Comparison of ENCODE assay signal across 1 cellular context in the genomic region with DNA sequence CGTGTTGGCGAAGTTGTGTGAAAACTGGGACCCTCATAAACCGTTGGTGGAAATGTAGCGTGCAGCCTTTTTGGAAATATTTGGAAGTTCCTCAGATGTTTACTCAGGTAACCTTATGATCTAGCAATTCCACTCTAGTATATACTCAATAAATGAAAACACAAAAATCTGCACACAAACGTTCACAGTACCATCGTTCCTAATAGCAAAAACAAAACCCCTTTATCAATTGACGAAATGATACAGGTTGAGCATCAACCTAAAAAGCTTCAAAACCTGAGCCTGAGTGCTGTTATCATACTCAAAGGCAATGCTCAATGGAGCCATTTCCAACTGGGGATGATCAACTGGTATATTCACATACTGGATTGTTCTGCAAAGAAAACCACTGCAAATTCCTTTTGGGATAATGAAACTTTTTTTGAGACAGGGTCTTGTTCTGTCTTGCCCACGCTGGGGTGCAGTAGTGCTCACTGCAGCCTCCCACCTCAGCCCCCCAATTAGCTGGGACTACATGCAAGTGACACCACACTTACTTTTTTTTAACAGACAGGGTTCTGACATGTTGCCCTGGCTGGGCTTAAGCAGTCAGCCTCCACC.
A peak's percentile ranks its signal among the peaks of the same experiment; 100 is the strongest.
TF ChIP-seq lines count a peak whose summit lies in the region.

No MANE protein-coding gene starts in this region.

TF ChIP-seq in GM12878, 131 proteins besides CTCF, POLR2A, EP300 and RAD21:
- no peak for TF ChIP-seq TARDBP (IDR thresholded peaks at IDR 0.05; ENCODE audit: borderline replicate concordance)
- TF ChIP-seq POLR2AphosphoS5 (IDR thresholded peaks at IDR 0.05; ENCODE audit: low read length), result peak; percentile 57
- no peak for TF ChIP-seq JUNB (IDR thresholded peaks at IDR 0.05)
- TF ChIP-seq SMAD5 (IDR thresholded peaks at IDR 0.05; ENCODE audit: low read depth), result 0 out of 2 replicates have a peak, but pooled peaks have one; percentile 17
- TF ChIP-seq FOXM1 (IDR thresholded peaks at IDR 0.05; ENCODE audit: low read depth, low read length), result peak; percentile 66; the same call in 1 of the 2 replicates
- TF ChIP-seq, protein P1, sequence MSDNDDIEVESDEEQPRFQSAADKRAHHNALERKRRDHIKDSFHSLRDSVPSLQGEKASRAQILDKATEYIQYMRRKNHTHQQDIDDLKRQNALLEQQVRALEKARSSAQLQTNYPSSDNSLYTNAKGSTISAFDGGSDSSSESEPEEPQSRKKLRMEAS (IDR thresholded peaks at IDR 0.05; ENCODE audit: low read depth, low read length), result no peak
- peak; percentile 14 for TF ChIP-seq HDAC6 (IDR thresholded peaks at IDR 0.05; ENCODE audit: unreplicated experiment)
